Comparison of ENCODE assay signal across 1 cellular context in genomic region chr5:176611435-176611834, GRCh38.
TF ChIP-seq lines count a peak whose summit lies in the region.

No MANE protein-coding gene starts in this region.

TF ChIP-seq in WTC11, 78 proteins besides CTCF, POLR2A, EP300 and RAD21 (continued from another document):
- TF ChIP-seq E2F1 (CRISPR knock-in tag; IDR thresholded peaks at IDR 0.05) = no peak
- peak; percentile 80 for TF ChIP-seq NFE2L1 (CRISPR knock-in tag; IDR thresholded peaks at IDR 0.05)
- no peak for TF ChIP-seq GRHL2 (CRISPR knock-in tag; IDR thresholded peaks at IDR 0.05; ENCODE audit: insufficient replicate concordance, severe bottlenecking)
- no peak for TF ChIP-seq ZBTB21 (CRISPR knock-in tag; IDR thresholded peaks at IDR 0.05; ENCODE audit: borderline replicate concordance)
- no peak for TF ChIP-seq ZNF396 (CRISPR knock-in tag; IDR thresholded peaks at IDR 0.05; ENCODE audit: borderline replicate concordance)
- TF ChIP-seq NR3C1 (CRISPR knock-in tag; conservative IDR thresholded peaks at IDR 0.05; ENCODE audit: low read depth) = no peak
- no peak for TF ChIP-seq ERG (CRISPR knock-in tag; IDR thresholded peaks at IDR 0.05)
- TF ChIP-seq ZNF263 (CRISPR knock-in tag; IDR thresholded peaks at IDR 0.05; ENCODE audit: low read depth) = no peak
- TF ChIP-seq NR1H2 (CRISPR knock-in tag; IDR thresholded peaks at IDR 0.05) = no peak
- TF ChIP-seq USF1 (CRISPR knock-in tag; IDR thresholded peaks at IDR 0.05) = no peak
- TF ChIP-seq AR (CRISPR knock-in tag; IDR thresholded peaks at IDR 0.05) = no peak
- no peak for TF ChIP-seq CBFB (CRISPR knock-in tag; IDR thresholded peaks at IDR 0.05; ENCODE audit: low read depth)
- TF ChIP-seq CREB1 (CRISPR knock-in tag; IDR thresholded peaks at IDR 0.05) = no peak
